8 cellular contexts compared by ENCODE assay signal in genomic region chr2:12717191-12717987, GRCh38. TPM values are rescaled to one million over a fixed set of nuclear protein-coding genes. Genes with fewer than 3 reads are reported as not detected.
DNase-seq lines count a peak whose midpoint lies in the region; ATAC-seq and TF ChIP-seq lines count a peak whose summit lies in the region.

No MANE protein-coding gene starts in this region.

- peak overlapping the region; percentile 73 to 97 (median 92) for H3K4me3 ChIP-seq in BLaER1 treated with 17β-estradiol and CSF1 and Interleukin-3, amounts not matched to agents 10 nM and 100 nM
- H3K4me3 ChIP-seq in right lobe of liver = peak overlapping the region; percentile 68 to 77 (median 73)

- peak; percentile 23 for TF ChIP-seq POLR2A in right lobe of liver (IDR thresholded peaks at IDR 0.05)

- H3K27me3 ChIP-seq in BLaER1 treated with 17β-estradiol and CSF1 and Interleukin-3, amounts not matched to agents 10 nM and 100 nM = peaks cover 0 to 38% (median 0%) of the 10 kb centered on the region in 11 experiments; a peak in 4 of 22 replicates
- no peaks in the 10 kb centered on the region for H3K27me3 ChIP-seq in right lobe of liver

- 0% methylated on average over 54 of the region's 72 CpGs for WGBS in right lobe of liver (ENCODE audit: insufficient coverage, low coverage, low lambda C conversion rate, missing lambda C conversion rate)

- peaks cover 20 to 59% (median 39%) of the 10 kb centered on the region in 10 experiments; a peak in 19 of 20 replicates for H3K4me1 ChIP-seq in BLaER1 treated with 17β-estradiol and CSF1 and Interleukin-3, amounts not matched to agents 10 nM and 100 nM
- peaks cover 0 to 22% (median 0%) of the 10 kb centered on the region in 4 donors for H3K4me1 ChIP-seq in right lobe of liver

- intact Hi-C loops in right lobe of liver (cut with DNase I) = no loop called here

- H4K20me1 ChIP-seq in BLaER1 treated with 17β-estradiol and CSF1 and Interleukin-3, amounts not matched to agents 10 nM and 100 nM = peaks cover 0 to 34% (median 0%) of the 10 kb centered on the region in 11 experiments; a peak in 9 of 22 replicates

- peak overlapping the region; percentile 75 to 97 (median 93) for H3K9ac ChIP-seq in BLaER1 treated with 17β-estradiol and CSF1 and Interleukin-3, amounts not matched to agents 10 nM and 100 nM

- ATAC-seq in right lobe of liver (peak; percentile 52 to 73 (median 65)), HG03378 (IDR thresholded peaks at IDR 0.05; ENCODE audit: unreplicated experiment) (no peak)

- peak in 3 of 4 donors; percentile 21 to 41 (median 37) for TF ChIP-seq CTCF in right lobe of liver (IDR thresholded peaks at IDR 0.05)

- H3K9me3 ChIP-seq in BLaER1 treated with 17β-estradiol and CSF1 and Interleukin-3, amounts not matched to agents 10 nM and 100 nM (replicated peaks in 1 of 11) = no peaks in the 10 kb centered on the region
- H3K9me3 ChIP-seq in right lobe of liver = no peaks in the 10 kb centered on the region

- DNase-seq in GOT3 (lab: John Stamatoyannopoulos, UW) (peak; percentile 18), NCI-H2196 treated with DMSO at 0.1 percent for 48 hours (lab: John Stamatoyannopoulos, UW; ENCODE audit: unreplicated experiment) (peak; percentile 28), dermis blood vessel endothelial cell (peak; percentile 72), right lobe of liver (peak; percentile 77 to 86 (median 83))
- DNase-seq in activated CD4-positive, alpha-beta T cell treated with anti-CD3 and anti-CD28 coated beads for 4 hours = peak; percentile 57 to 58
- peak; percentile 16 to 27 for DNase-seq in stimulated activated CD8-positive, alpha-beta memory T cell treated with anti-CD3 and anti-CD28 coated beads, Interleukin-4, amount 100 ng/mL, for 1 hour (ENCODE audit: low read depth in 2 of 2, low spot score in 1 of 2)

- peaks cover 0 to 35% (median 0%) of the 10 kb centered on the region in 11 experiments; a peak in 2 of 22 replicates for H3K36me3 ChIP-seq in BLaER1 treated with 17β-estradiol and CSF1 and Interleukin-3, amounts not matched to agents 10 nM and 100 nM
- no peaks in the 10 kb centered on the region for H3K36me3 ChIP-seq in right lobe of liver

- peak overlapping the region; percentile 82 to 99 (median 92) for H3K4me2 ChIP-seq in BLaER1 treated with 17β-estradiol and CSF1 and Interleukin-3, amounts not matched to agents 10 nM and 100 nM

- H3K27ac ChIP-seq in BLaER1 treated with 17β-estradiol and CSF1 and Interleukin-3, amounts not matched to agents 10 nM and 100 nM = peak overlapping the region; percentile 26 to 94 (median 91); a peak in 21 of 22 replicates
- H3K27ac ChIP-seq in right lobe of liver = peak overlapping the region; percentile 91 to 95 (median 93)

RNA-seq across cellular contexts. Expression of gene TRIB2, which starts 0.7 kb away (rescaled TPM):
- total RNA-seq in dermis blood vessel endothelial cell = 73.6 and 141 TPM in 2 replicates
- total RNA-seq in right lobe of liver = 10 to 100 TPM in 5 of 6 experiments, 1 to 10 TPM in 1; 9.1 to 24.4 (median 15.3) TPM

Comparison
In these comparisons a context has a peak if more than half of its experiments do, and no peak if none do; other contexts are left out.
1. DNase-seq: peak in every context shown above with its lines; median percentile 83 in right lobe of liver; 72 in dermis blood vessel endothelial cell; 58 in activated CD4-positive, alpha-beta T cell treated with anti-CD3 and anti-CD28 coated beads for 4 hours; 28 in NCI-H2196 treated with DMSO at 0.1 percent for 48 hours; 22 in stimulated activated CD8-positive, alpha-beta memory T cell treated with anti-CD3 and anti-CD28 coated beads, Interleukin-4, amount 100 ng/mL, for 1 hour; 18 in GOT3.